34 cellular contexts compared by ENCODE assay signal in the genomic region with DNA sequence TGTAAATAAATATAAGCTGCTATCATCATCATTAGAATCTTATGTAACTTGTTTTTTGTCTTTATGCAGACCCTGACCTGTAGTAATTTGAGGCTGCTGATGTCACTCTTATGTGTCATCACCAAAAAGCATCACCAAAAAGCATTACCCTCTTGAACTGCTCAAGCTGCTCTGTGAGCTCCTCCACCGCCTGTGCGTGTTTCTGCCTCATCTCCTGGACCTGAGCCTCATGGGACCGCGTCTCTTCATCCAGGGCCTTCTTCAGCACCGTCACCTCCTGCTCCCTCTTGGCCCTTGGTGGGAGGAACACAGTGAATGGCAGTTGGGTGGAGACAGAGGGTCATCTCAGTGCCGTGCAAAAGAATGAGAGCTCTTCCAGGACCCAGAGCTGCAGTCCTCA.
DNase-seq lines count a peak whose midpoint lies in the region; ATAC-seq, FAIRE-seq and TF ChIP-seq lines count a peak whose summit lies in the region.
"Had no signal": no experiment of that assay in that cellular context is flagged by ENCODE, and none has a peak within 500 bp of the region (broad histone marks: within the 10 kb centered on the region; RNA-seq: fewer than 3 reads in every experiment).

No MANE protein-coding gene starts in this region.

- H3K4me2 ChIP-seq in HepG2 (ENCODE audit: low read depth, low read length) (no peak overlapping the region), astrocyte (ENCODE audit: low read length) (no peak overlapping the region)
- H3K4me2 ChIP-seq: SK-N-SH had no signal

- BruUV-seq in HepG2 (replicated peaks; lab: Mats Ljungman, UMichigan): no TSS peak

- 62% methylated on average over 6 of the region's 6 CpGs for WGBS in HepG2 (ENCODE audit: low lambda C conversion rate)
- WGBS in right lobe of liver (ENCODE audit: insufficient coverage, low coverage, low lambda C conversion rate, missing lambda C conversion rate): 84% methylated on average over 6 of the region's 6 CpGs
- 53 to 70% methylated on average over 3 to 6 of the region's 6 CpGs for WGBS in gastroesophageal sphincter (ENCODE audit: low coverage in 1 of 2), 2 donors
- 83 to 90% (median 86%) methylated on average over 6 of the region's 6 CpGs for WGBS in ovary, 3 donors

- H3K9me3 ChIP-seq in HepG2 (ENCODE audit: low read length) (no peaks in the 10 kb centered on the region), right lobe of liver (no peaks in the 10 kb centered on the region), astrocyte (ENCODE audit: insufficient read depth, low read depth, low read length) (no peaks in the 10 kb centered on the region), gastroesophageal sphincter (no peaks in the 10 kb centered on the region), ovary (no peaks in the 10 kb centered on the region)
- H3K9me3 ChIP-seq: ascending aorta, gastrocnemius medialis, HAP-1, lower lobe of right lung, pancreas, right atrium auricular region, SK-N-SH, spleen, thyroid gland had no signal

- no peak for TF ChIP-seq RAD21 in HepG2 (CRISPR knock-in tag; IDR thresholded peaks at IDR 0.05)

- FAIRE-seq in HepG2 (lab: Jason Lieb, UNC) (no peak), astrocyte (lab: Jason Lieb, UNC) (no peak)
- FAIRE-seq: GM18507, pancreas had no signal

- no peaks in the 10 kb centered on the region for H3K9me3 Mint-ChIP-seq in astrocyte (ENCODE audit: unreplicated experiment)
- H3K9me3 Mint-ChIP-seq in natural killer cell treated with Interleukin-12 subunit alpha and Interleukin-12 subunit beta and Interleukin-15 and Interleukin-18, amount 100 ng/mL, for 72 hours: no peaks in the 10 kb centered on the region
- H3K9me3 Mint-ChIP-seq: activated CD4-positive, alpha-beta memory T cell treated with anti-CD3 and anti-CD28 coated beads for 36 hours; activated T-helper 2 cell treated with anti-CD3 and anti-CD28 coated beads, Interferon-gamma antibody, Interleukin-2, Interleukin-4, amounts not matched to agents 10 μg/mL and 5 μg/mL and 100 μg/mL, durations not matched to agents 14 hours and 24 hours and 36 hours; CD4-positive, alpha-beta memory T cell; IgD-negative memory B cell; stimulated activated naive CD8-positive, alpha-beta T cell treated with anti-CD3 and anti-CD28 coated beads, Interleukin-15, amount 100 ng/mL, for 72 hours had no signal

- H3K27ac ChIP-seq in HepG2 (ENCODE audit: extremely low read length, insufficient read depth, low read length) (no peak overlapping the region), right lobe of liver (no peak overlapping the region), astrocyte (ENCODE audit: low read depth, low read length) (no peak overlapping the region), gastroesophageal sphincter (peak overlapping the region; percentile 25 to 67 (median 50)), ovary (no peak overlapping the region)
- H3K27ac ChIP-seq: ascending aorta, coronary artery, gastrocnemius medialis, lower lobe of right lung, pancreas, right atrium auricular region, spleen, thyroid gland had no signal

- intact Hi-C loops in HepG2 (cut with micrococcal nuclease; ENCODE audit: unreplicated experiment): no loop called here
- intact Hi-C loops in right lobe of liver (cut with DNase I): no loop called here
- intact Hi-C loops in ovary (cut with DNase I): no loop called here

- H3K4me1 ChIP-seq in HepG2 (ENCODE audit: insufficient read depth, low read length): no peaks in the 10 kb centered on the region
- H3K4me1 ChIP-seq in right lobe of liver: no peaks in the 10 kb centered on the region
- no peaks in the 10 kb centered on the region for H3K4me1 ChIP-seq in astrocyte (ENCODE audit: insufficient read depth, low read length)
- H3K4me1 ChIP-seq in gastroesophageal sphincter: peaks cover 0 to 73% (median 0%) of the 10 kb centered on the region in 3 donors
- no peaks in the 10 kb centered on the region for H3K4me1 ChIP-seq in ovary (ENCODE audit: insufficient read depth)
- H3K4me1 ChIP-seq: ascending aorta, gastrocnemius medialis, HAP-1, lower lobe of right lung, pancreas, right atrium auricular region, thyroid gland had no signal

- H3K27ac Mint-ChIP-seq in astrocyte (ENCODE audit: unreplicated experiment): peak overlapping the region; percentile 58
- H3K27ac Mint-ChIP-seq in natural killer cell treated with Interleukin-12 subunit alpha and Interleukin-12 subunit beta and Interleukin-15 and Interleukin-18, amount 100 ng/mL, for 72 hours: no peak overlapping the region
- H3K27ac Mint-ChIP-seq: activated CD4-positive, alpha-beta memory T cell treated with anti-CD3 and anti-CD28 coated beads for 36 hours; activated T-helper 2 cell treated with anti-CD3 and anti-CD28 coated beads, Interferon-gamma antibody, Interleukin-2, Interleukin-4, amounts not matched to agents 10 μg/mL and 5 μg/mL and 100 μg/mL, durations not matched to agents 14 hours and 24 hours and 36 hours; IgD-negative memory B cell had no signal

- TF ChIP-seq CTCF in HepG2 (CRISPR knock-in tag; IDR thresholded peaks at IDR 0.05) (no peak), right lobe of liver (IDR thresholded peaks at IDR 0.05) (no peak), astrocyte (IDR thresholded peaks at IDR 0.05; ENCODE audit: insufficient read depth, low read depth, low read length) (no peak), gastroesophageal sphincter (IDR thresholded peaks at IDR 0.05) (no peak), ovary (IDR thresholded peaks at IDR 0.05) (no peak)

- H4K20me1 ChIP-seq in HepG2 (ENCODE audit: insufficient read depth, low read length) (no peaks in the 10 kb centered on the region), astrocyte (ENCODE audit: insufficient read depth, low read length) (no peaks in the 10 kb centered on the region)

- TF ChIP-seq EP300 in HepG2 (IDR thresholded peaks at IDR 0.05; ENCODE audit: low read depth in 2 of 2, low read length in 2 of 2) (no peak), HepG2 (CRISPR knock-in tag; IDR thresholded peaks at IDR 0.05; ENCODE audit: borderline replicate concordance) (no peak), gastroesophageal sphincter (IDR thresholded peaks at IDR 0.05) (no peak), ovary (IDR thresholded peaks at IDR 0.05) (no peak)

- in situ Hi-C loops in HepG2 (cut with HindIII; ENCODE audit: extremely low pct_ligation_motif_present, low pct_unique_long_range_greater_than_20kb): no loop called here

- H3K4me3 ChIP-seq in HepG2 (replicated peaks in 1 of 3; ENCODE audit: insufficient read depth in 1 of 3, low read depth in 2 of 3, low read length in 3 of 3): no peak overlapping the region
- no peak overlapping the region for H3K4me3 ChIP-seq in right lobe of liver
- no peak overlapping the region for H3K4me3 ChIP-seq in astrocyte (ENCODE audit: insufficient read depth, low read depth, low read length)
- H3K4me3 ChIP-seq in gastroesophageal sphincter: no peak overlapping the region
- no peak overlapping the region for H3K4me3 ChIP-seq in ovary
- H3K4me3 ChIP-seq: ascending aorta, coronary artery, gastrocnemius medialis, HAP-1, lower lobe of right lung, pancreas, right atrium auricular region, spleen, thyroid gland had no signal

- H3K4me1 Mint-ChIP-seq in astrocyte (ENCODE audit: low read depth, unreplicated experiment): no peaks in the 10 kb centered on the region
- H3K4me1 Mint-ChIP-seq in natural killer cell treated with Interleukin-12 subunit alpha and Interleukin-12 subunit beta and Interleukin-15 and Interleukin-18, amount 100 ng/mL, for 72 hours (ENCODE audit: low read depth in 2 of 2): peaks cover 0 to 3% of the 10 kb centered on the region in 2 donors
- H3K4me1 Mint-ChIP-seq: stimulated activated naive CD8-positive, alpha-beta T cell treated with anti-CD3 and anti-CD28 coated beads, Interleukin-15, amount 100 ng/mL, for 72 hours had no signal

- no peak for ATAC-seq in HepG2
- ATAC-seq in right lobe of liver: no peak
- ATAC-seq in gastroesophageal sphincter: no peak
- no peak for ATAC-seq in natural killer cell treated with Interleukin-12 subunit alpha and Interleukin-12 subunit beta and Interleukin-15 and Interleukin-18, amount 100 ng/mL, for 72 hours
- ATAC-seq: gastrocnemius medialis; lower lobe of right lung; pancreas; PC-3; stimulated activated naive CD8-positive, alpha-beta T cell treated with anti-CD3 and anti-CD28 coated beads, Interleukin-15, amount 100 ng/mL, for 72 hours had no signal

- H3K36me3 ChIP-seq in HepG2 (replicated peaks in 1 of 2; ENCODE audit: control insufficient read depth in 1 of 2, insufficient read depth in 2 of 2, low read length in 2 of 2) (no peaks in the 10 kb centered on the region), right lobe of liver (no peaks in the 10 kb centered on the region), astrocyte (ENCODE audit: insufficient read depth, low read length) (no peaks in the 10 kb centered on the region), gastroesophageal sphincter (peaks cover 7 to 100% of the 10 kb centered on the region in 2 donors), ovary (no peaks in the 10 kb centered on the region)
- H3K36me3 ChIP-seq: HAP-1, pancreas, thyroid gland had no signal

- H3K27me3 ChIP-seq in HepG2 (ENCODE audit: control insufficient read depth in 1 of 2, insufficient read depth in 2 of 2, low read length in 2 of 2) (peaks cover 9 to 23% of the 10 kb centered on the region in 2 experiments; a peak in 4 of 5 replicates), right lobe of liver (no peaks in the 10 kb centered on the region), astrocyte (ENCODE audit: insufficient read depth, low read length) (peaks cover 5% of the 10 kb centered on the region), gastroesophageal sphincter (no peaks in the 10 kb centered on the region), ovary (no peaks in the 10 kb centered on the region)
- H3K27me3 ChIP-seq: ascending aorta, gastrocnemius medialis, pancreas, right atrium auricular region, spleen, thyroid gland had no signal

- peaks cover 3% of the 10 kb centered on the region for H3K36me3 Mint-ChIP-seq in astrocyte (ENCODE audit: low read depth, unreplicated experiment)
- no peaks in the 10 kb centered on the region for H3K36me3 Mint-ChIP-seq in natural killer cell treated with Interleukin-12 subunit alpha and Interleukin-12 subunit beta and Interleukin-15 and Interleukin-18, amount 100 ng/mL, for 72 hours
- H3K36me3 Mint-ChIP-seq: activated CD4-positive, alpha-beta memory T cell treated with anti-CD3 and anti-CD28 coated beads for 36 hours had no signal

- H3K27me3 Mint-ChIP-seq in astrocyte (ENCODE audit: low read depth, unreplicated experiment): peaks cover 15% of the 10 kb centered on the region
- H3K27me3 Mint-ChIP-seq in natural killer cell treated with Interleukin-12 subunit alpha and Interleukin-12 subunit beta and Interleukin-15 and Interleukin-18, amount 100 ng/mL, for 72 hours: no peaks in the 10 kb centered on the region
- H3K27me3 Mint-ChIP-seq: activated CD4-positive, alpha-beta memory T cell treated with anti-CD3 and anti-CD28 coated beads for 36 hours; CD4-positive, alpha-beta memory T cell; IgD-negative memory B cell; stimulated activated naive CD8-positive, alpha-beta T cell treated with anti-CD3 and anti-CD28 coated beads, Interleukin-15, amount 100 ng/mL, for 72 hours had no signal

- no peak overlapping the region for H3K9ac ChIP-seq in HepG2 (ENCODE audit: insufficient read depth, low read depth, low read length)
- H3K9ac ChIP-seq in astrocyte (ENCODE audit: low read length): no peak overlapping the region
- H3K9ac ChIP-seq: SK-N-SH had no signal

- POLR2A ChIA-PET in HepG2 (lab: Yijun Ruan, JAX): no interaction called here

- H3K79me2 ChIP-seq in HepG2 (ENCODE audit: insufficient read depth, low read length) (no peaks in the 10 kb centered on the region), astrocyte (ENCODE audit: insufficient read depth, low read length) (no peaks in the 10 kb centered on the region)

- H2AFZ ChIP-seq in HepG2 (ENCODE audit: low read length) (no peak overlapping the region), astrocyte (ENCODE audit: low read depth, low read length) (no peak overlapping the region)

- no peak for TF ChIP-seq POLR2A in HepG2 (IDR thresholded peaks at IDR 0.05; ENCODE audit: insufficient read depth in 1 of 2, low read depth in 2 of 2, low read length in 2 of 2)
- TF ChIP-seq POLR2A in right lobe of liver (IDR thresholded peaks at IDR 0.05): no peak
- TF ChIP-seq POLR2A in gastroesophageal sphincter (IDR thresholded peaks at IDR 0.05): no peak
- no peak for TF ChIP-seq POLR2A in ovary (IDR thresholded peaks at IDR 0.05)

- DNase-seq in HepG2 (ENCODE audit: low spot score): no peak
- no peak for DNase-seq in right lobe of liver
- DNase-seq in astrocyte (ENCODE audit: low read depth): no peak
- no peak for DNase-seq in activated CD4-positive, CD25-positive, alpha-beta regulatory T cell treated with anti-CD3 and anti-CD28 coated beads, Interleukin-2, amount 50 U/mL, for 72 hours
- DNase-seq in GM19238 (ENCODE audit: insufficient read length, low spot score): no peak
- DNase-seq in ovary: no peak
- no peak for DNase-seq in natural killer cell treated with Interleukin-12 subunit alpha and Interleukin-12 subunit beta and Interleukin-15 and Interleukin-18, amount 100 ng/mL, for 72 hours (ENCODE audit: low spot score)
- DNase-seq: activated CD4-positive, alpha-beta memory T cell treated with anti-CD3 and anti-CD28 coated beads for 36 hours; activated CD8-positive, alpha-beta memory T cell treated with anti-CD3 and anti-CD28 coated beads, Interleukin-2, amount 50 U/mL, for 4 hours; AML-193; caudate nucleus; CD4-positive, alpha-beta memory T cell; effector CD8-positive, alpha-beta T cell; erythroblast; gastrocnemius medialis; kidney glomerular epithelial cell; lower lobe of right lung; NCI-H146; NCI-H345; NCI-H69; pancreas; PC-3; SK-N-SH; spleen; stimulated activated naive CD8-positive, alpha-beta T cell treated with anti-CD3 and anti-CD28 coated beads, Interleukin-15, amount 100 ng/mL, for 72 hours; thyroid gland had no signal

- CTCF ChIA-PET in HepG2 (lab: Yijun Ruan, JAX; ENCODE audit: low intra/inter-chr PET ratio, low total read pairs): no interaction called here

- no peak overlapping the region for H3K4me3 Mint-ChIP-seq in astrocyte (ENCODE audit: unreplicated experiment)
- no peak overlapping the region for H3K4me3 Mint-ChIP-seq in natural killer cell treated with Interleukin-12 subunit alpha and Interleukin-12 subunit beta and Interleukin-15 and Interleukin-18, amount 100 ng/mL, for 72 hours
- H3K4me3 Mint-ChIP-seq: activated CD4-positive, alpha-beta memory T cell treated with anti-CD3 and anti-CD28 coated beads for 36 hours; CD4-positive, alpha-beta memory T cell; IgD-negative memory B cell; stimulated activated naive CD8-positive, alpha-beta T cell treated with anti-CD3 and anti-CD28 coated beads, Interleukin-15, amount 100 ng/mL, for 72 hours had no signal

Comparison
In these comparisons a context has a peak if more than half of its experiments do, and no peak if none do; other contexts are left out.
1. H3K27ac ChIP-seq: peak in gastroesophageal sphincter (4 of 4); none in HepG2 (single experiment), right lobe of liver (0 of 3), astrocyte (single experiment) and ovary (0 of 2).